Comparison of ENCODE assay signal across 8 cellular contexts in genomic region chr12:10614056-10614370, GRCh38. TPM values are rescaled to one million over a fixed set of nuclear protein-coding genes. Genes with fewer than 3 reads are reported as not detected.
DNase-seq lines count a peak whose midpoint lies in the region; ATAC-seq, FAIRE-seq and TF ChIP-seq lines count a peak whose summit lies in the region.

No MANE protein-coding gene starts in this region.

- DNase-seq in stimulated activated CD4-positive, alpha-beta T cell treated with anti-CD3 and anti-CD28 coated beads, Interleukin-4, amount 100 ng/mL, for 24 hours, result peak; percentile 18
- no peak for DNase-seq in stimulated activated CD4-positive, alpha-beta T cell treated with anti-CD3 and anti-CD28 coated beads, Interleukin-2, amount 100 ng/mL, for 48 hours
- DNase-seq in adrenal gland (no peak), lower lobe of right lung (no peak), GM20000 (ENCODE audit: low spot score) (no peak), RCC 7860 (ENCODE audit: low spot score) (no peak), HPDE6-E6E7 (ENCODE audit: extremely low spot score) (no peak)
- no peak for DNase-seq in activated effector memory CD4-positive, alpha-beta T cell treated with anti-CD3 and anti-CD28 coated beads, Interleukin-2, amount 50 U/mL, for 16 hours

- 22 to 28% (median 25%) methylated on average over 4 of the region's 4 CpGs for WGBS in adrenal gland, 4 donors

- ATAC-seq in lower lobe of right lung, result no peak

- intact Hi-C loops in adrenal gland (cut with DNase I), result loop anchor here in 1 of 2 donors (10.0 kb wide), 1 partner anchor 111 kb away; the partner anchor contains the start of gene YBX3
- intact Hi-C loops in lower lobe of right lung (cut with DNase I), result no loop called here

- H3K27me3 ChIP-seq in adrenal gland (no peaks in the 10 kb centered on the region), lower lobe of right lung (ENCODE audit: low read depth) (no peaks in the 10 kb centered on the region)

- H3K4me1 ChIP-seq in adrenal gland (replicated peaks in 1 of 2) (peaks cover 0 to 17% of the 10 kb centered on the region in 2 donors), lower lobe of right lung (peaks cover 11% of the 10 kb centered on the region)

- TF ChIP-seq POLR2A in adrenal gland (IDR thresholded peaks at IDR 0.05), result no peak

- peak overlapping the region in 3 of 5 donors; percentile 82 to 90 (median 82) for H3K27ac ChIP-seq in adrenal gland
- H3K27ac ChIP-seq in lower lobe of right lung, result peak overlapping the region; percentile 89

- TF ChIP-seq CTCF in adrenal gland (IDR thresholded peaks at IDR 0.05) (no peak), lower lobe of right lung (IDR thresholded peaks at IDR 0.05) (no peak), GM20000 (IDR thresholded peaks at IDR 0.05; ENCODE audit: extremely low read depth, missing control alignments) (no peak)

- H3K36me3 ChIP-seq in adrenal gland (replicated peaks in 1 of 2) (peaks cover 0 to 12% of the 10 kb centered on the region in 2 donors), lower lobe of right lung (peaks cover 12% of the 10 kb centered on the region)

- FAIRE-seq in RCC 7860 (lab: Jason Lieb, UNC), result no peak

- H3K4me3 ChIP-seq in adrenal gland (peak overlapping the region; percentile 16 to 96 (median 88)), lower lobe of right lung (peak overlapping the region; percentile 76)

- no peaks in the 10 kb centered on the region for H3K9me3 ChIP-seq in adrenal gland (replicated peaks in 1 of 3)
- H3K9me3 ChIP-seq in lower lobe of right lung, result no peaks in the 10 kb centered on the region

RNA-seq across cellular contexts. Expression of gene MAGOHB, which starts 0.6 kb away (rescaled TPM):
- total RNA-seq in adrenal gland (10 to 100 TPM in 7 of 8 donors, 1 to 10 TPM in 1; 4.4 to 23.3 (median 16.7) TPM), lower lobe of right lung (19.7 TPM)
- 10 to 100 TPM; 20.7 to 38.7 (median 30.0) TPM for polyA plus RNA-seq in adrenal gland

RNA-seq across cellular contexts. Expression of gene STYK1, which starts 59.8 kb away (rescaled TPM):
- total RNA-seq in adrenal gland (not detected), lower lobe of right lung (0.53 TPM)
- polyA plus RNA-seq in adrenal gland, result under 1 TPM; 0.08 to 0.13 (median 0.10) TPM
